ENCODE assay signal across 1 cellular context in the genomic region with DNA sequence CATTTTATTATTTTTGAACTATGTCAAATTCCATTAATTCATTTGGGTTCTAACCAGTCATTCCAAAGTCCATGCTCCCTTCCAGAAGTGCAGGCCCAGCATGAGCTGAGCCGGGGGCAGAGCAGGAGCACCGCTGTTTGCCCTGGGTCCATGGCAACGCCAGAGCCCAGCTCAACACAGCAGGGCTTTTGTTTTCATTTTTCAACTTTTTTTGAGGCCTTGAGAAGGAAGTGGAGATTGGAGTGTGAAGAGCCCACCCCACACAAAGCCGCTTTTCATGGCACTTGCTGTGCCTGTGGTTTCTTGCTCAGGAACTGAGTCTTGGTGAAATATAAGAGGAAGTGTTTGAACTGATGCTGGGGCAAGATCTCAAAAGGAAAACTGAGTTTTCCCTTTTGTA.
A peak's percentile ranks its signal among the peaks of the same experiment; 100 is the strongest.
TF ChIP-seq lines count a peak whose summit lies in the region.

No MANE protein-coding gene starts in this region.

TF ChIP-seq in HepG2, 621 proteins besides CTCF, POLR2A, EP300 and RAD21 (continued from another document and continues in another):
- TF ChIP-seq, protein P1, sequence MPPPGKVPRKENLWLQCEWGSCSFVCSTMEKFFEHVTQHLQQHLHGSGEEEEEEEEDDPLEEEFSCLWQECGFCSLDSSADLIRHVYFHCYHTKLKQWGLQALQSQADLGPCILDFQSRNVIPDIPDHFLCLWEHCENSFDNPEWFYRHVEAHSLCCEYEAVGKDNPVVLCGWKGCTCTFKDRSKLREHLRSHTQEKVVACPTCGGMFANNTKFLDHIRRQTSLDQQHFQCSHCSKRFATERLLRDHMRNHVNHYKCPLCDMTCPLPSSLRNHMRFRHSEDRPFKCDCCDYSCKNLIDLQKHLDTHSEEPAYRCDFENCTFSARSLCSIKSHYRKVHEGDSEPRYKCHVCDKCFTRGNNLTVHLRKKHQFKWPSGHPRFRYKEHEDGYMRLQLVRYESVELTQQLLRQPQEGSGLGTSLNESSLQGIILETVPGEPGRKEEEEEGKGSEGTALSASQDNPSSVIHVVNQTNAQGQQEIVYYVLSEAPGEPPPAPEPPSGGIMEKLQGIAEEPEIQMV (CRISPR knock-in tag; IDR thresholded peaks at IDR 0.05; ENCODE audit: low read depth): no peak
- TF ChIP-seq ZNF329 (CRISPR knock-in tag; IDR thresholded peaks at IDR 0.05; ENCODE audit: low read depth) (no peak), TBL1XR1 (IDR thresholded peaks at IDR 0.05; ENCODE audit: borderline replicate concordance, low read length, partially characterized antibody) (no peak), KLF13 (CRISPR knock-in tag; IDR thresholded peaks at IDR 0.05) (no peak), PHF21A (CRISPR knock-in tag; IDR thresholded peaks at IDR 0.05) (peak; percentile 60; the same call in 1 of the 2 replicates), DPF2 (CRISPR knock-in tag; IDR thresholded peaks at IDR 0.05; ENCODE audit: borderline replicate concordance, low read depth) (no peak), FOXK2 (IDR thresholded peaks at IDR 0.05) (no peak), SAP130 (CRISPR knock-in tag; IDR thresholded peaks at IDR 0.05; ENCODE audit: low read depth) (peak; percentile 80), NKX3-1 (CRISPR knock-in tag; IDR thresholded peaks at IDR 0.05) (no peak), ESRRA (CRISPR knock-in tag; IDR thresholded peaks at IDR 0.05; ENCODE audit: low read depth) (no peak), FOXK1 (CRISPR knock-in tag; IDR thresholded peaks at IDR 0.05; ENCODE audit: borderline replicate concordance, low read depth) (no peak), TAF1 (CRISPR knock-in tag; IDR thresholded peaks at IDR 0.05) (no peak), ZNF780A (CRISPR knock-in tag; IDR thresholded peaks at IDR 0.05) (no peak), RFXANK (CRISPR knock-in tag; IDR thresholded peaks at IDR 0.05) (no peak), ZNF160 (CRISPR knock-in tag; IDR thresholded peaks at IDR 0.05) (no peak), ZFP37 (CRISPR knock-in tag; IDR thresholded peaks at IDR 0.05; ENCODE audit: borderline replicate concordance) (no peak), HHEX (CRISPR knock-in tag; IDR thresholded peaks at IDR 0.05) (no peak), ZBTB42 (CRISPR knock-in tag; IDR thresholded peaks at IDR 0.05) (no peak), ZBTB7B (CRISPR knock-in tag; IDR thresholded peaks at IDR 0.05) (peak; percentile 74), KMT2A (CRISPR knock-in tag; IDR thresholded peaks at IDR 0.05) (no peak)
- TF ChIP-seq, protein P2, sequence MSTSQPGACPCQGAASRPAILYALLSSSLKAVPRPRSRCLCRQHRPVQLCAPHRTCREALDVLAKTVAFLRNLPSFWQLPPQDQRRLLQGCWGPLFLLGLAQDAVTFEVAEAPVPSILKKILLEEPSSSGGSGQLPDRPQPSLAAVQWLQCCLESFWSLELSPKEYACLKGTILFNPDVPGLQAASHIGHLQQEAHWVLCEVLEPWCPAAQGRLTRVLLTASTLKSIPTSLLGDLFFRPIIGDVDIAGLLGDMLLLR (CRISPR knock-in tag; IDR thresholded peaks at IDR 0.05): no peak
- TF ChIP-seq, protein P3, sequence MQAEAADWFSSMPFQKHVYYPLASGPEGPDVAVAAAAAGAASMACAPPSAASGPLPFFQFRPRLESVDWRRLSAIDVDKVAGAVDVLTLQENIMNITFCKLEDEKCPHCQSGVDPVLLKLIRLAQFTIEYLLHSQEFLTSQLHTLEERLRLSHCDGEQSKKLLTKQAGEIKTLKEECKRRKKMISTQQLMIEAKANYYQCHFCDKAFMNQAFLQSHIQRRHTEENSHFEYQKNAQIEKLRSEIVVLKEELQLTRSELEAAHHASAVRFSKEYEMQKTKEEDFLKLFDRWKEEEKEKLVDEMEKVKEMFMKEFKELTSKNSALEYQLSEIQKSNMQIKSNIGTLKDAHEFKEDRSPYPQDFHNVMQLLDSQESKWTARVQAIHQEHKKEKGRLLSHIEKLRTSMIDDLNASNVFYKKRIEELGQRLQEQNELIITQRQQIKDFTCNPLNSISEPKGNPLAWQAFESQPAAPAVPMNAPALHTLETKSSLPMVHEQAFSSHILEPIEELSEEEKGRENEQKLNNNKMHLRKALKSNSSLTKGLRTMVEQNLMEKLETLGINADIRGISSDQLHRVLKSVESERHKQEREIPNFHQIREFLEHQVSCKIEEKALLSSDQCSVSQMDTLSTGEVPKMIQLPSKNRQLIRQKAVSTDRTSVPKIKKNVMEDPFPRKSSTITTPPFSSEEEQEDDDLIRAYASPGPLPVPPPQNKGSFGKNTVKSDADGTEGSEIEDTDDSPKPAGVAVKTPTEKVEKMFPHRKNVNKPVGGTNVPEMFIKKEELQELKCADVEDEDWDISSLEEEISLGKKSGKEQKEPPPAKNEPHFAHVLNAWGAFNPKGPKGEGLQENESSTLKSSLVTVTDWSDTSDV (CRISPR knock-in tag; IDR thresholded peaks at IDR 0.05): no peak
- TF ChIP-seq, protein P4, sequence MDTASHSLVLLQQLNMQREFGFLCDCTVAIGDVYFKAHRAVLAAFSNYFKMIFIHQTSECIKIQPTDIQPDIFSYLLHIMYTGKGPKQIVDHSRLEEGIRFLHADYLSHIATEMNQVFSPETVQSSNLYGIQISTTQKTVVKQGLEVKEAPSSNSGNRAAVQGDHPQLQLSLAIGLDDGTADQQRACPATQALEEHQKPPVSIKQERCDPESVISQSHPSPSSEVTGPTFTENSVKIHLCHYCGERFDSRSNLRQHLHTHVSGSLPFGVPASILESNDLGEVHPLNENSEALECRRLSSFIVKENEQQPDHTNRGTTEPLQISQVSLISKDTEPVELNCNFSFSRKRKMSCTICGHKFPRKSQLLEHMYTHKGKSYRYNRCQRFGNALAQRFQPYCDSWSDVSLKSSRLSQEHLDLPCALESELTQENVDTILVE (CRISPR knock-in tag; IDR thresholded peaks at IDR 0.05): no peak
- TF ChIP-seq, protein P5, sequence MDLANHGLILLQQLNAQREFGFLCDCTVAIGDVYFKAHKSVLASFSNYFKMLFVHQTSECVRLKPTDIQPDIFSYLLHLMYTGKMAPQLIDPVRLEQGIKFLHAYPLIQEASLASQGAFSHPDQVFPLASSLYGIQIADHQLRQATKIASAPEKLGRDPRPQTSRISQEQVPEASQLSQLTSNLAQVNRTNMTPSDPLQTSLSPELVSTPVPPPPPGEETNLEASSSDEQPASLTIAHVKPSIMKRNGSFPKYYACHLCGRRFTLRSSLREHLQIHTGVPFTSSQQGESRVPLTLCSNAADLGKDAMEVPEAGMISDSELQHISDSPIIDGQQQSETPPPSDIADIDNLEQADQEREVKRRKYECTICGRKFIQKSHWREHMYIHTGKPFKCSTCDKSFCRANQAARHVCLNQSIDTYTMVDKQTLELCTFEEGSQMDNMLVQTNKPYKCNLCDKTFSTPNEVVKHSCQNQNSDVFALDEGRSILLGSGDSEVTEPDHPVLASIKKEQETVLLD (CRISPR knock-in tag; IDR thresholded peaks at IDR 0.05; ENCODE audit: low read depth): no peak
- TF ChIP-seq, protein P6, sequence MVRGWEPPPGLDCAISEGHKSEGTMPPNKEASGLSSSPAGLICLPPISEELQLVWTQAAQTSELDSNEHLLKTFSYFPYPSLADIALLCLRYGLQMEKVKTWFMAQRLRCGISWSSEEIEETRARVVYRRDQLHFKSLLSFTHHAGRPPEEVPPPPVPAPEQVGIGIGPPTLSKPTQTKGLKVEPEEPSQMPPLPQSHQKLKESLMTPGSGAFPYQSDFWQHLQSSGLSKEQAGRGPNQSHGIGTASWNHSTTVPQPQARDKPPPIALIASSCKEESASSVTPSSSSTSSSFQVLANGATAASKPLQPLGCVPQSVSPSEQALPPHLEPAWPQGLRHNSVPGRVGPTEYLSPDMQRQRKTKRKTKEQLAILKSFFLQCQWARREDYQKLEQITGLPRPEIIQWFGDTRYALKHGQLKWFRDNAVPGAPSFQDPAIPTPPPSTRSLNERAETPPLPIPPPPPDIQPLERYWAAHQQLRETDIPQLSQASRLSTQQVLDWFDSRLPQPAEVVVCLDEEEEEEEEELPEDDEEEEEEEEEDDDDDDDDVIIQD (CRISPR knock-in tag; IDR thresholded peaks at IDR 0.05; ENCODE audit: low read depth): peak; percentile 21; the same call in 1 of the 2 replicates
- TF ChIP-seq, protein P7, sequence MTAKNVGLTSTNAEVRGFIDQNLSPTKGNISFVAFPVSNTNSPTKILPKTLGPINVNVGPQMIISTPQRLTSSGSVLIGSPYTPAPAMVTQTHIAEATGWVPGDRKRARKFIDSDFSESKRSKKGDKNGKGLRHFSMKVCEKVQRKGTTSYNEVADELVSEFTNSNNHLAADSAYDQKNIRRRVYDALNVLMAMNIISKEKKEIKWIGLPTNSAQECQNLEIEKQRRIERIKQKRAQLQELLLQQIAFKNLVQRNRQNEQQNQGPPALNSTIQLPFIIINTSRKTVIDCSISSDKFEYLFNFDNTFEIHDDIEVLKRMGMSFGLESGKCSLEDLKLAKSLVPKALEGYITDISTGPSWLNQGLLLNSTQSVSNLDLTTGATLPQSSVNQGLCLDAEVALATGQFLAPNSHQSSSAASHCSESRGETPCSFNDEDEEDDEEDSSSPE (CRISPR knock-in tag; IDR thresholded peaks at IDR 0.05): no peak; the same call in 1 of the 2 replicates
- TF ChIP-seq, protein P8, sequence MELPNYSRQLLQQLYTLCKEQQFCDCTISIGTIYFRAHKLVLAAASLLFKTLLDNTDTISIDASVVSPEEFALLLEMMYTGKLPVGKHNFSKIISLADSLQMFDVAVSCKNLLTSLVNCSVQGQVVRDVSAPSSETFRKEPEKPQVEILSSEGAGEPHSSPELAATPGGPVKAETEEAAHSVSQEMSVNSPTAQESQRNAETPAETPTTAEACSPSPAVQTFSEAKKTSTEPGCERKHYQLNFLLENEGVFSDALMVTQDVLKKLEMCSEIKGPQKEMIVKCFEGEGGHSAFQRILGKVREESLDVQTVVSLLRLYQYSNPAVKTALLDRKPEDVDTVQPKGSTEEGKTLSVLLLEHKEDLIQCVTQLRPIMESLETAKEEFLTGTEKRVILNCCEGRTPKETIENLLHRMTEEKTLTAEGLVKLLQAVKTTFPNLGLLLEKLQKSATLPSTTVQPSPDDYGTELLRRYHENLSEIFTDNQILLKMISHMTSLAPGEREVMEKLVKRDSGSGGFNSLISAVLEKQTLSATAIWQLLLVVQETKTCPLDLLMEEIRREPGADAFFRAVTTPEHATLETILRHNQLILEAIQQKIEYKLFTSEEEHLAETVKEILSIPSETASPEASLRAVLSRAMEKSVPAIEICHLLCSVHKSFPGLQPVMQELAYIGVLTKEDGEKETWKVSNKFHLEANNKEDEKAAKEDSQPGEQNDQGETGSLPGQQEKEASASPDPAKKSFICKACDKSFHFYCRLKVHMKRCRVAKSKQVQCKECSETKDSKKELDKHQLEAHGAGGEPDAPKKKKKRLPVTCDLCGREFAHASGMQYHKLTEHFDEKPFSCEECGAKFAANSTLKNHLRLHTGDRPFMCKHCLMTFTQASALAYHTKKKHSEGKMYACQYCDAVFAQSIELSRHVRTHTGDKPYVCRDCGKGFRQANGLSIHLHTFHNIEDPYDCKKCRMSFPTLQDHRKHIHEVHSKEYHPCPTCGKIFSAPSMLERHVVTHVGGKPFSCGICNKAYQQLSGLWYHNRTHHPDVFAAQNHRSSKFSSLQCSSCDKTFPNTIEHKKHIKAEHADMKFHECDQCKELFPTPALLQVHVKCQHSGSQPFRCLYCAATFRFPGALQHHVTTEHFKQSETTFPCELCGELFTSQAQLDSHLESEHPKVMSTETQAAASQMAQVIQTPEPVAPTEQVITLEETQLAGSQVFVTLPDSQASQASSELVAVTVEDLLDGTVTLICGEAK (IDR thresholded peaks at IDR 0.05): no peak
- TF ChIP-seq, protein P8 (CRISPR knock-in tag; IDR thresholded peaks at IDR 0.05): no peak
- TF ChIP-seq, protein P9, sequence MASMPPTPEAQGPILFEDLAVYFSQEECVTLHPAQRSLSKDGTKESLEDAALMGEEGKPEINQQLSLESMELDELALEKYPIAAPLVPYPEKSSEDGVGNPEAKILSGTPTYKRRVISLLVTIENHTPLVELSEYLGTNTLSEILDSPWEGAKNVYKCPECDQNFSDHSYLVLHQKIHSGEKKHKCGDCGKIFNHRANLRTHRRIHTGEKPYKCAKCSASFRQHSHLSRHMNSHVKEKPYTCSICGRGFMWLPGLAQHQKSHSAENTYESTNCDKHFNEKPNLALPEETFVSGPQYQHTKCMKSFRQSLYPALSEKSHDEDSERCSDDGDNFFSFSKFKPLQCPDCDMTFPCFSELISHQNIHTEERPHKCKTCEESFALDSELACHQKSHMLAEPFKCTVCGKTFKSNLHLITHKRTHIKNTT (CRISPR knock-in tag; IDR thresholded peaks at IDR 0.05): no peak
- TF ChIP-seq, protein P10, sequence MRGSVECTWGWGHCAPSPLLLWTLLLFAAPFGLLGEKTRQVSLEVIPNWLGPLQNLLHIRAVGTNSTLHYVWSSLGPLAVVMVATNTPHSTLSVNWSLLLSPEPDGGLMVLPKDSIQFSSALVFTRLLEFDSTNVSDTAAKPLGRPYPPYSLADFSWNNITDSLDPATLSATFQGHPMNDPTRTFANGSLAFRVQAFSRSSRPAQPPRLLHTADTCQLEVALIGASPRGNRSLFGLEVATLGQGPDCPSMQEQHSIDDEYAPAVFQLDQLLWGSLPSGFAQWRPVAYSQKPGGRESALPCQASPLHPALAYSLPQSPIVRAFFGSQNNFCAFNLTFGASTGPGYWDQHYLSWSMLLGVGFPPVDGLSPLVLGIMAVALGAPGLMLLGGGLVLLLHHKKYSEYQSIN (CRISPR knock-in tag; IDR thresholded peaks at IDR 0.05; ENCODE audit: borderline replicate concordance): no peak
- TF ChIP-seq, protein P11, sequence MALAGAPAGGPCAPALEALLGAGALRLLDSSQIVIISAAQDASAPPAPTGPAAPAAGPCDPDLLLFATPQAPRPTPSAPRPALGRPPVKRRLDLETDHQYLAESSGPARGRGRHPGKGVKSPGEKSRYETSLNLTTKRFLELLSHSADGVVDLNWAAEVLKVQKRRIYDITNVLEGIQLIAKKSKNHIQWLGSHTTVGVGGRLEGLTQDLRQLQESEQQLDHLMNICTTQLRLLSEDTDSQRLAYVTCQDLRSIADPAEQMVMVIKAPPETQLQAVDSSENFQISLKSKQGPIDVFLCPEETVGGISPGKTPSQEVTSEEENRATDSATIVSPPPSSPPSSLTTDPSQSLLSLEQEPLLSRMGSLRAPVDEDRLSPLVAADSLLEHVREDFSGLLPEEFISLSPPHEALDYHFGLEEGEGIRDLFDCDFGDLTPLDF (CRISPR knock-in tag; IDR thresholded peaks at IDR 0.05): peak; percentile 11; the same call in 1 of the 2 replicates
